ENCODE assay signal across 8 cellular contexts in genomic region chr13:19861762-19862161, GRCh38. TPM values are rescaled to one million over a fixed set of nuclear protein-coding genes. Genes with fewer than 3 reads are reported as not detected.
DNase-seq lines count a peak whose midpoint lies in the region; ATAC-seq and TF ChIP-seq lines count a peak whose summit lies in the region.

No MANE protein-coding gene starts in this region.

- CTCF ChIA-PET in activated B cell treated with CpG ODN at 0.5 μM for 24 hours (lab: Charles Lee) = interaction anchor here (0.9 to 1.1 kb wide), 2 partner anchors 78 to 98 kb away, joined by 3 read pairs; no protein-coding TSS in a partner anchor

- DNase-seq in GM23338 (ENCODE audit: low spot score) = no peak
- DNase-seq in activated B cell treated with CpG ODN at 0.5 μM for 24 hours = no peak
- peak; percentile 4 for DNase-seq in hepatic stellate cell (ENCODE audit: low spot score)
- DNase-seq in mucosa of gallbladder (ENCODE audit: low spot score) = no peak
- DNase-seq in NCI-H1092 treated with DMSO at 0.1 percent for 48 hours (lab: John Stamatoyannopoulos, UW) = no peak
- no peak for DNase-seq in NCI-H69 (lab: John Stamatoyannopoulos, UW)

- intact Hi-C loops in activated B cell treated with CpG ODN at 0.5 μM for 24 hours (cut with micrococcal nuclease) = loop anchor here (2.0 to 10.0 kb wide), 6 partner anchors 297 to 1433 kb away; partner anchors contain the start of genes EEF1AKMT1, TPTE2 and XPO4

- no peak overlapping the region for H2AFZ ChIP-seq in GM23338

- H3K36me3 Mint-ChIP-seq in GM23338 (ENCODE audit: low read depth) (peaks cover 40% of the 10 kb centered on the region), activated B cell treated with CpG ODN at 0.5 μM for 24 hours (ENCODE audit: low read depth) (peaks cover 29% of the 10 kb centered on the region)

- peaks cover 21% of the 10 kb centered on the region for H3K4me1 ChIP-seq in GM23338 (ENCODE audit: insufficient read depth)

- H3F3A ChIP-seq in GM23338 (replicated peaks; ENCODE audit: low read depth) = peaks cover 14% of the 10 kb centered on the region

- peaks cover 22% of the 10 kb centered on the region for H3K4me1 Mint-ChIP-seq in GM23338
- peaks cover 34% of the 10 kb centered on the region for H3K4me1 Mint-ChIP-seq in activated B cell treated with CpG ODN at 0.5 μM for 24 hours

- H3K4me2 ChIP-seq in GM23338 = peak overlapping the region; percentile 97

- H3K27ac Mint-ChIP-seq in GM23338 (no peak overlapping the region), activated B cell treated with CpG ODN at 0.5 μM for 24 hours (peak overlapping the region; percentile 92)

- no peaks in the 10 kb centered on the region for H3K27me3 ChIP-seq in GM23338 (ENCODE audit: insufficient read depth)

- H4K20me1 ChIP-seq in GM23338 (replicated peaks; ENCODE audit: insufficient read depth) = peaks cover 17% of the 10 kb centered on the region; the same call in 1 of the 2 replicates

- H3K9me3 Mint-ChIP-seq in GM23338 = peaks cover 9% of the 10 kb centered on the region; the same call in 1 of the 3 replicates
- H3K9me3 Mint-ChIP-seq in activated B cell treated with CpG ODN at 0.5 μM for 24 hours = no peaks in the 10 kb centered on the region

- POLR2A ChIA-PET in activated B cell treated with CpG ODN at 0.5 μM for 24 hours (lab: Charles Lee) = interaction anchor here (0.6 to 3.5 kb wide), 8 partner anchors 8 to 1066 kb away, joined by 3 to 53 read pairs (median 4); partner anchors contain the start of genes PSPC1 and ZMYM2

- H3K4me3 Mint-ChIP-seq in GM23338 (peak overlapping the region; percentile 97), activated B cell treated with CpG ODN at 0.5 μM for 24 hours (peak overlapping the region; percentile 89)

- H3K79me2 ChIP-seq in GM23338 (replicated peaks; ENCODE audit: insufficient read depth) = peaks cover 59% of the 10 kb centered on the region

- H3K27me3 Mint-ChIP-seq in GM23338 (ENCODE audit: insufficient read depth, low read depth, poor library complexity) (peaks cover 12% of the 10 kb centered on the region), activated B cell treated with CpG ODN at 0.5 μM for 24 hours (no peaks in the 10 kb centered on the region)

- H3K9me2 ChIP-seq in GM23338 (ENCODE audit: insufficient read depth) = no peaks in the 10 kb centered on the region

- H3K27ac ChIP-seq in GM23338 (ENCODE audit: low read depth) (no peak overlapping the region), skin epidermis (peak overlapping the region in 17 of 21 experiments; percentile 95 to 100 (median 99))

- H3K36me3 ChIP-seq in GM23338 (ENCODE audit: insufficient read depth) = peaks cover 9% of the 10 kb centered on the region; the same call in 1 of the 2 replicates

- ATAC-seq in GM23338 = no peak
- no peak for ATAC-seq in activated B cell treated with CpG ODN at 0.5 μM for 24 hours (ENCODE audit: low read depth)
- no peak for ATAC-seq in GM21528 (IDR thresholded peaks at IDR 0.05; ENCODE audit: low FRiP score, unreplicated experiment)

- H3K4me3 ChIP-seq in GM23338 (peak overlapping the region; percentile 99), skin epidermis (peak overlapping the region in 6 of 7 experiments; percentile 65 to 94 (median 83))

- TF ChIP-seq CTCF in GM23338 (conservative IDR thresholded peaks at IDR 0.05; ENCODE audit: low read depth in 2 of 2) (no peak), activated B cell treated with CpG ODN at 0.5 μM for 24 hours (IDR thresholded peaks at IDR 0.05) (no peak)

TF ChIP-seq in GM23338, 12 proteins besides CTCF, POLR2A, EP300 and RAD21:
- TF ChIP-seq ZNF462 (CRISPR knock-in tag; IDR thresholded peaks at IDR 0.05) = no peak
- no peak for TF ChIP-seq REST (IDR thresholded peaks at IDR 0.05; ENCODE audit: unreplicated experiment)
- no peak for TF ChIP-seq EZH2phosphoT487 (IDR thresholded peaks at IDR 0.05; ENCODE audit: unreplicated experiment)
- no peak for TF ChIP-seq ZNF331 (CRISPR knock-in tag; IDR thresholded peaks at IDR 0.05; ENCODE audit: low read depth)

RNA-seq across cellular contexts. Expression of gene ZMYM5, which starts 1.7 kb away (rescaled TPM):
- 9.4 and 11.2 TPM in 2 replicates for total RNA-seq in GM23338 (2014; rRNA removed; shearing (Covaris generic))
- 13.5 and 17.2 TPM in 2 replicates for polyA plus RNA-seq in GM23338 (2016; fragmentation: Nextera tagmentation; extraction: Ambion mirVana)
- total RNA-seq in activated B cell treated with CpG ODN at 0.5 μM for 24 hours = 14.1 and 17.1 TPM in 2 replicates
- total RNA-seq in mucosa of gallbladder = 11.4 TPM
